ENCODE assay signal across 13 cellular contexts in genomic region chr1:63828322-63829044, GRCh38. TPM values are rescaled to one million over a fixed set of nuclear protein-coding genes. Genes with fewer than 3 reads are reported as not detected.
DNase-seq lines count a peak whose midpoint lies in the region; ATAC-seq and TF ChIP-seq lines count a peak whose summit lies in the region.
"Had no signal": no experiment of that assay in that cellular context is flagged by ENCODE, and none has a peak within 500 bp of the region (broad histone marks: within the 10 kb centered on the region; RNA-seq: fewer than 3 reads in every experiment).

No MANE protein-coding gene starts in this region.

- H3K4me3 ChIP-seq in ascending aorta (no peak overlapping the region), Peyer's patch (no peak overlapping the region), colonic mucosa (no peak overlapping the region)
- H3K4me3 ChIP-seq: pancreas, suprapubic skin had no signal

- no peak overlapping the region for H3K9ac ChIP-seq in colonic mucosa (ENCODE audit: low read depth in 2 of 2, low read length in 2 of 2)

- ATAC-seq in GM18502 (IDR thresholded peaks at IDR 0.05; ENCODE audit: poor library complexity, unreplicated experiment): peak; percentile 96
- ATAC-seq in GM21526 (IDR thresholded peaks at IDR 0.05; ENCODE audit: low FRiP score, unreplicated experiment): peak; percentile 92
- peak; percentile 94 for ATAC-seq in HG03159 (IDR thresholded peaks at IDR 0.05; ENCODE audit: unreplicated experiment)
- no peak for ATAC-seq in HG02763 (IDR thresholded peaks at IDR 0.05; ENCODE audit: unreplicated experiment)

- H3K9me3 ChIP-seq in ascending aorta (no peaks in the 10 kb centered on the region), Peyer's patch (no peaks in the 10 kb centered on the region), colonic mucosa (no peaks in the 10 kb centered on the region)
- H3K9me3 ChIP-seq: pancreas, suprapubic skin had no signal

- H3K36me3 ChIP-seq in ascending aorta (no peaks in the 10 kb centered on the region), Peyer's patch (no peaks in the 10 kb centered on the region), colonic mucosa (no peaks in the 10 kb centered on the region)
- H3K36me3 ChIP-seq: pancreas, suprapubic skin had no signal

- intact Hi-C loops in ascending aorta (cut with DNase I): loop anchor here (5.0 kb wide), 2 partner anchors 44 to 304 kb away; no protein-coding TSS in a partner anchor
- intact Hi-C loops in colonic mucosa (cut with DNase I): no loop called here

- H3K4me1 ChIP-seq in ascending aorta (peaks cover 0 to 47% of the 10 kb centered on the region in 2 donors), Peyer's patch (peaks cover 0 to 13% (median 2%) of the 10 kb centered on the region in 4 donors), colonic mucosa (no peaks in the 10 kb centered on the region)

- TF ChIP-seq POLR2A in Peyer's patch (IDR thresholded peaks at IDR 0.05): no peak

- no peaks in the 10 kb centered on the region for H3K27me3 ChIP-seq in ascending aorta
- no peaks in the 10 kb centered on the region for H3K27me3 ChIP-seq in Peyer's patch
- no peaks in the 10 kb centered on the region for H3K27me3 ChIP-seq in colonic mucosa
- H3K27me3 ChIP-seq: pancreas, suprapubic skin had no signal

- H3K27ac ChIP-seq in ascending aorta (peak overlapping the region; percentile 20 to 80), Peyer's patch (peak overlapping the region in 2 of 4 donors; percentile 49 to 55), colonic mucosa (no peak overlapping the region)
- H3K27ac ChIP-seq: pancreas, suprapubic skin had no signal

- no peak for TF ChIP-seq CTCF in ascending aorta (IDR thresholded peaks at IDR 0.05)
- no peak for TF ChIP-seq CTCF in Peyer's patch (IDR thresholded peaks at IDR 0.05)
- no peak for TF ChIP-seq CTCF in colonic mucosa (IDR thresholded peaks at IDR 0.05)

- DNase-seq in ascending aorta (ENCODE audit: low spot score in 2 of 2): no peak
- no peak for DNase-seq in Peyer's patch
- DNase-seq in occipital lobe (lab: John Stamatoyannopoulos, UW): no peak
- DNase-seq in colonic mucosa: no peak
- DNase-seq: activated T-cell treated with anti-CD3 and anti-CD28 coated beads, Interleukin-2, amount 50 U/mL, for 24 hours; CD4-positive, alpha-beta memory T cell; pancreas; stimulated activated CD4-positive, alpha-beta T cell treated with anti-CD3 and anti-CD28 coated beads, Interleukin-4, amount 100 ng/mL, for 24 hours had no signal

RNA-seq across cellular contexts. Expression of gene ROR1, which starts 54.7 kb away (rescaled TPM):
- total RNA-seq in ascending aorta (115 TPM), Peyer's patch (1 to 10 TPM; 1.2 to 7.4 (median 4.7) TPM), occipital lobe (2.5 TPM), colonic mucosa (1 to 10 TPM; 5.1 to 6.8 TPM)
- total RNA-seq: CD4-positive, alpha-beta memory T cell had no signal

Comparison
In these comparisons a context has a peak if more than half of its experiments do, and no peak if none do; other contexts are left out.
1. RNA of gene ROR1, which starts 54.7 kb away (total RNA-seq): 115 TPM in ascending aorta (single experiment); 5.1 to 6.8 TPM in colonic mucosa, 1.2 to 7.4 TPM in Peyer's patch and 2.5 TPM in occipital lobe (single experiment); every median in the first group is over 10 times any median in the second.